ENCODE assay signal across 8 cellular contexts in genomic region chr13:26502826-26503225, GRCh38. TPM values are rescaled to one million over a fixed set of nuclear protein-coding genes. Genes with fewer than 3 reads are reported as not detected.
DNase-seq lines count a peak whose midpoint lies in the region; ATAC-seq and TF ChIP-seq lines count a peak whose summit lies in the region.

No MANE protein-coding gene starts in this region.

- TF ChIP-seq CTCF in activated CD8-positive, alpha-beta T cell treated with anti-CD3 and anti-CD28 coated beads for 36 hours (IDR thresholded peaks at IDR 0.05): peak; percentile 32
- TF ChIP-seq CTCF in cardiac muscle cell (IDR thresholded peaks at IDR 0.05; ENCODE audit: low read depth, low read length): peak; percentile 42

- peaks cover 13% of the 10 kb centered on the region for H3K4me1 Mint-ChIP-seq in activated CD8-positive, alpha-beta T cell treated with anti-CD3 and anti-CD28 coated beads for 36 hours (ENCODE audit: low read depth)

- no peaks in the 10 kb centered on the region for H3K36me3 Mint-ChIP-seq in activated CD8-positive, alpha-beta T cell treated with anti-CD3 and anti-CD28 coated beads for 36 hours (ENCODE audit: low read depth)

- no peaks in the 10 kb centered on the region for H3K9me3 Mint-ChIP-seq in activated CD8-positive, alpha-beta T cell treated with anti-CD3 and anti-CD28 coated beads for 36 hours

- intact Hi-C loops in activated CD8-positive, alpha-beta T cell treated with anti-CD3 and anti-CD28 coated beads for 36 hours (cut with micrococcal nuclease): no loop called here

- H3K27me3 Mint-ChIP-seq in activated CD8-positive, alpha-beta T cell treated with anti-CD3 and anti-CD28 coated beads for 36 hours: peaks cover under 1% of the 10 kb centered on the region

- no peak overlapping the region for H3K27ac Mint-ChIP-seq in activated CD8-positive, alpha-beta T cell treated with anti-CD3 and anti-CD28 coated beads for 36 hours

- no peaks in the 10 kb centered on the region for H3K27me3 ChIP-seq in cardiac muscle cell

- no peak overlapping the region for H3K4me3 ChIP-seq in cardiac muscle cell

- H3K36me3 ChIP-seq in cardiac muscle cell: no peaks in the 10 kb centered on the region

- peak; percentile 93 for ATAC-seq in activated CD8-positive, alpha-beta T cell treated with anti-CD3 and anti-CD28 coated beads for 36 hours

- no peaks in the 10 kb centered on the region for H3K9me3 ChIP-seq in cardiac muscle cell (ENCODE audit: low read depth)

- no peak overlapping the region for H3K27ac ChIP-seq in cardiac muscle cell

- H3K4me3 Mint-ChIP-seq in activated CD8-positive, alpha-beta T cell treated with anti-CD3 and anti-CD28 coated beads for 36 hours: no peak overlapping the region

- POLR2A ChIA-PET in activated CD8-positive, alpha-beta T cell treated with anti-CD3 and anti-CD28 coated beads for 36 hours (lab: Charles Lee): no interaction called here

- DNase-seq in NCI-H146 (lab: John Stamatoyannopoulos, UW): peak; percentile 46
- no peak for DNase-seq in NCI-H146 treated with DMSO at 0.1 percent for 48 hours (lab: John Stamatoyannopoulos, UW; ENCODE audit: unreplicated experiment)
- DNase-seq in activated CD8-positive, alpha-beta T cell treated with anti-CD3 and anti-CD28 coated beads for 36 hours: peak; percentile 52
- DNase-seq in cardiac muscle cell (ENCODE audit: low read depth in 1 of 2, low spot score in 1 of 2): peak in 1 of 2 donors; percentile 80
- peak; percentile 19 to 50 for DNase-seq in stimulated activated CD4-positive, alpha-beta T cell treated with anti-CD3 and anti-CD28 coated beads, Interleukin-4, amount 100 ng/mL, for 4 hours
- no peak for DNase-seq in HuH-7 (ENCODE audit: low spot score)
- DNase-seq in pons (ENCODE audit: low spot score): no peak
- DNase-seq in D341Med (ENCODE audit: low spot score): no peak

- CTCF ChIA-PET in activated CD8-positive, alpha-beta T cell treated with anti-CD3 and anti-CD28 coated beads for 36 hours (lab: Charles Lee): interaction anchor here (1.4 to 2.5 kb wide), 4 partner anchors 9 to 318 kb away, joined by 3 to 11 read pairs (median 5); no protein-coding TSS in a partner anchor

- peaks cover 3% of the 10 kb centered on the region for H3K4me1 ChIP-seq in cardiac muscle cell (ENCODE audit: low read depth)

RNA-seq across cellular contexts. Expression of gene WASF3, which starts 54.7 kb away (rescaled TPM):
- total RNA-seq in activated CD8-positive, alpha-beta T cell treated with anti-CD3 and anti-CD28 coated beads for 36 hours: under 1 TPM; 0.07 to 0.09 TPM
- total RNA-seq in cardiac muscle cell: 30.2 and 34.5 TPM in 2 replicates
- polyA plus RNA-seq in cardiac muscle cell: 17.3 and 30.1 TPM in 2 replicates

Comparison
In these comparisons a context has a peak if more than half of its experiments do, and no peak if none do; other contexts are left out.
1. DNase-seq: peak in NCI-H146 (single experiment), activated CD8-positive, alpha-beta T cell treated with anti-CD3 and anti-CD28 coated beads for 36 hours (single experiment) and stimulated activated CD4-positive, alpha-beta T cell treated with anti-CD3 and anti-CD28 coated beads, Interleukin-4, amount 100 ng/mL, for 4 hours (2 of 2); none in NCI-H146 treated with DMSO at 0.1 percent for 48 hours (single experiment), HuH-7 (single experiment), pons (single experiment) and D341Med (single experiment).
2. RNA of gene WASF3, which starts 54.7 kb away (total RNA-seq): 30.2 to 34.5 TPM in cardiac muscle cell; 0.07 to 0.09 TPM in activated CD8-positive, alpha-beta T cell treated with anti-CD3 and anti-CD28 coated beads for 36 hours; every median in the first group is over 10 times any median in the second.